18 cellular contexts compared by ENCODE assay signal in the genomic region with DNA sequence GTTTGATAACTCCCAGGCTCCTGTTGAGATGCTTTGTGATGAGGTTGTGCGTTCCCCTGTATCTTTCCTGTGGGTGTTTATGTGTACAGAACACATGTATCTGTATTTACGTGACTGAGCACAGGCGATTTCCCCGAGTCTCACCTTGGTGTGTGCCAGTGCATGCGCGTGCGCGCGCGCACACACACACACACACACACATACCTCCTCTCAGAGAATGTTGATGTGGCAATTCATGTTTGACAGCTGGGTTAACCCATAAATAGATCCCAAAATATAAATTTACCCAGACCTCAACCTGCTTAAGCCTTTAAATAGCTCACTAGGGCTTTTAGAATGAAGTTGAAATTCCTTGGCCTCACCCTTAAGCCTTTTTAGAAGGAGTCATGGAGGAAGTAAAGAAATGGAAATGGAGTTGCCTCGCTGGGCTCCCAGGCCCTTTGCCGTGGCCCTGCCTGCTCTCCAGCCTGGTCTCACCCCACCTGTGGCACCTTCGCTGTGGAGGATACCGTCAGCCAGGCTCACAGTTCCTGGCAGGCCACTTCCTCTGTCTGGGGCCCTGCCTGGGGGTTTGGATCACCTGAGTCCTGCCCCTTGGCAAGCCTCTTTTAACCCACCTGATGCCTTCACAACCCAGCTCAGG. TPM values are rescaled to one million over a fixed set of nuclear protein-coding genes. Genes with fewer than 3 reads are reported as not detected.
DNase-seq lines count a peak whose midpoint lies in the region; ATAC-seq and TF ChIP-seq lines count a peak whose summit lies in the region.
"Had no signal": no experiment of that assay in that cellular context is flagged by ENCODE, and none has a peak within 500 bp of the region (broad histone marks: within the 10 kb centered on the region; RNA-seq: fewer than 3 reads in every experiment).

No MANE protein-coding gene starts in this region.

- 72 to 92% (median 80%) methylated on average over 14 of the region's 14 CpGs for WGBS in psoas muscle, 3 donors

- H3K4me3 ChIP-seq in GM23338 (no peak overlapping the region), colonic mucosa (no peak overlapping the region), mucosa of rectum (ENCODE audit: low read length in 2 of 2) (no peak overlapping the region), psoas muscle (no peak overlapping the region)
- H3K4me3 ChIP-seq: A549 had no signal

- H3K36me3 Mint-ChIP-seq in GM23338 (ENCODE audit: low read depth): peaks cover 21% of the 10 kb centered on the region
- no peaks in the 10 kb centered on the region for H3K36me3 Mint-ChIP-seq in T-helper 2 cell treated with Interferon-gamma antibody and Interleukin-4, amounts not matched to agents 5 μg/mL and 100 μg/mL, for 36 hours (ENCODE audit: low read depth)

- H3K9me3 ChIP-seq in colonic mucosa (no peaks in the 10 kb centered on the region), mucosa of rectum (ENCODE audit: control insufficient read depth in 2 of 2, low read length in 2 of 2) (no peaks in the 10 kb centered on the region), psoas muscle (no peaks in the 10 kb centered on the region)
- H3K9me3 ChIP-seq: A549 had no signal

- no peaks in the 10 kb centered on the region for H3K27me3 ChIP-seq in GM23338 (ENCODE audit: insufficient read depth)
- H3K27me3 ChIP-seq in colonic mucosa: no peaks in the 10 kb centered on the region
- H3K27me3 ChIP-seq in mucosa of rectum (ENCODE audit: control insufficient read depth in 2 of 2, insufficient read depth in 2 of 2, low read length in 2 of 2): no peaks in the 10 kb centered on the region
- H3K27me3 ChIP-seq in psoas muscle (ENCODE audit: insufficient read depth in 3 of 3, low read length in 2 of 3): no peaks in the 10 kb centered on the region

- no peak overlapping the region for H3K4me2 ChIP-seq in GM23338
- H3K4me2 ChIP-seq: A549 had no signal

- no peaks in the 10 kb centered on the region for H3F3A ChIP-seq in GM23338 (replicated peaks; ENCODE audit: low read depth)

- no peak overlapping the region for H2AFZ ChIP-seq in GM23338

- H3K36me3 ChIP-seq in GM23338 (ENCODE audit: insufficient read depth): no peaks in the 10 kb centered on the region
- no peaks in the 10 kb centered on the region for H3K36me3 ChIP-seq in colonic mucosa
- H3K36me3 ChIP-seq in mucosa of rectum (ENCODE audit: control insufficient read depth in 2 of 2, insufficient read depth in 2 of 2, low read length in 2 of 2): no peaks in the 10 kb centered on the region
- H3K36me3 ChIP-seq in psoas muscle (ENCODE audit: insufficient read depth in 1 of 2, low read depth in 1 of 2): no peaks in the 10 kb centered on the region

- H3K79me2 ChIP-seq in GM23338 (replicated peaks; ENCODE audit: insufficient read depth): peaks cover 99% of the 10 kb centered on the region

- no peak for DNase-seq in GM23338 (ENCODE audit: low spot score)
- no peak for DNase-seq in colonic mucosa
- DNase-seq in psoas muscle: no peak
- no peak for DNase-seq in activated T-cell treated with anti-CD3 and anti-CD28 coated beads, Interleukin-2, amount 50 U/mL, for 1 hour
- no peak for DNase-seq in inferior parietal cortex (ENCODE audit: extremely low spot score)
- DNase-seq in amniotic stem cell (lab: John Stamatoyannopoulos, UW): no peak
- no peak for DNase-seq in T-helper 2 cell treated with Interferon-gamma antibody and Interleukin-4, amounts not matched to agents 5 μg/mL and 100 μg/mL, for 36 hours (ENCODE audit: low spot score)
- DNase-seq: DMS153, KBM-7, NCI-H1436 treated with DMSO at 0.1 percent for 48 hours, NCI-H2081, NCI-H524 treated with DMSO at 0.1 percent for 48 hours, OCI-M1 had no signal

- no peak for TF ChIP-seq CTCF in GM23338 (conservative IDR thresholded peaks at IDR 0.05; ENCODE audit: low read depth in 2 of 2)
- no peak for TF ChIP-seq CTCF in colonic mucosa (IDR thresholded peaks at IDR 0.05)
- TF ChIP-seq CTCF in psoas muscle (IDR thresholded peaks at IDR 0.05): no peak

- H3K4me1 ChIP-seq in GM23338 (ENCODE audit: insufficient read depth): peaks cover 19% of the 10 kb centered on the region
- peaks cover 26% of the 10 kb centered on the region for H3K4me1 ChIP-seq in colonic mucosa
- peaks cover 48 to 58% of the 10 kb centered on the region in 2 donors for H3K4me1 ChIP-seq in mucosa of rectum (ENCODE audit: control insufficient read depth in 2 of 2, insufficient read depth in 2 of 2, low read length in 2 of 2)
- peaks cover 36% of the 10 kb centered on the region for H3K4me1 ChIP-seq in psoas muscle

- ATAC-seq in GM23338 (peak; percentile 20; the same call in 2 of the 3 replicates), psoas muscle (peak; percentile 26 to 73 (median 60))

- H3K4me1 Mint-ChIP-seq in GM23338: peaks cover 25% of the 10 kb centered on the region
- H3K4me1 Mint-ChIP-seq in T-helper 2 cell treated with Interferon-gamma antibody and Interleukin-4, amounts not matched to agents 5 μg/mL and 100 μg/mL, for 36 hours (ENCODE audit: low read depth): no peaks in the 10 kb centered on the region

- H3K27ac ChIP-seq in GM23338 (ENCODE audit: low read depth) (no peak overlapping the region), colonic mucosa (peak overlapping the region; percentile 84), mucosa of rectum (ENCODE audit: low read depth in 2 of 2, low read length in 2 of 2) (peak overlapping the region; percentile 95 to 98), psoas muscle (peak overlapping the region; percentile 21)
- H3K27ac ChIP-seq: C4-2B, HL-60, RWPE1 had no signal

- H3K27me3 Mint-ChIP-seq in GM23338 (ENCODE audit: insufficient read depth, low read depth, poor library complexity): peaks cover 16% of the 10 kb centered on the region
- peaks cover 3% of the 10 kb centered on the region for H3K27me3 Mint-ChIP-seq in T-helper 2 cell treated with Interferon-gamma antibody and Interleukin-4, amounts not matched to agents 5 μg/mL and 100 μg/mL, for 36 hours (ENCODE audit: low read depth)

- no peaks in the 10 kb centered on the region for H3K9me2 ChIP-seq in GM23338 (ENCODE audit: insufficient read depth)

- H3K9ac ChIP-seq in colonic mucosa (ENCODE audit: low read depth in 2 of 2, low read length in 2 of 2): peak overlapping the region in 1 of 2 donors; percentile 64
- H3K9ac ChIP-seq in mucosa of rectum (ENCODE audit: low read depth in 1 of 2, low read length in 2 of 2): peak overlapping the region in 1 of 2 donors; percentile 44

- peaks cover 18% of the 10 kb centered on the region for H4K20me1 ChIP-seq in GM23338 (replicated peaks; ENCODE audit: insufficient read depth)

- no peak overlapping the region; the same call in 1 of the 2 replicates for H3K27ac Mint-ChIP-seq in GM23338
- no peak overlapping the region for H3K27ac Mint-ChIP-seq in T-helper 2 cell treated with Interferon-gamma antibody and Interleukin-4, amounts not matched to agents 5 μg/mL and 100 μg/mL, for 36 hours

- H3K9me3 Mint-ChIP-seq in GM23338: peaks cover 15% of the 10 kb centered on the region
- H3K9me3 Mint-ChIP-seq in T-helper 2 cell treated with Interferon-gamma antibody and Interleukin-4, amounts not matched to agents 5 μg/mL and 100 μg/mL, for 36 hours: no peaks in the 10 kb centered on the region

- no peak overlapping the region for H3K4me3 Mint-ChIP-seq in GM23338
- no peak overlapping the region for H3K4me3 Mint-ChIP-seq in T-helper 2 cell treated with Interferon-gamma antibody and Interleukin-4, amounts not matched to agents 5 μg/mL and 100 μg/mL, for 36 hours

- intact Hi-C loops in colonic mucosa (cut with DNase I) (no loop called here), psoas muscle (cut with DNase I) (no loop called here)

RNA-seq across cellular contexts. Expression of a gene that starts 20.3 kb away (rescaled TPM):
- total RNA-seq in GM23338 (2014; rRNA removed; shearing (Covaris generic)): 25.1 and 27.9 TPM in 2 replicates
- 13.3 and 16.4 TPM in 2 replicates for polyA plus RNA-seq in GM23338 (2016; fragmentation: Nextera tagmentation; extraction: Ambion mirVana)
- total RNA-seq in colonic mucosa: 10 to 100 TPM; 62.1 to 62.9 TPM
- total RNA-seq in psoas muscle: 10 to 100 TPM; 14.3 to 21.6 (median 18.6) TPM
- 10 to 100 TPM in 1 of 3 donors, 1 to 10 TPM in 2; 4.2 to 19.6 (median 5.8) TPM for polyA plus RNA-seq in psoas muscle
